Comparison of ENCODE assay signal across 1 cellular context in genomic region chr1:32151319-32151787, GRCh38.
TF ChIP-seq lines count a peak whose summit lies in the region.

No MANE protein-coding gene starts in this region.

TF ChIP-seq in HepG2, 621 proteins besides CTCF, POLR2A, EP300 and RAD21:
- TF ChIP-seq ZNF281 (CRISPR knock-in tag; IDR thresholded peaks at IDR 0.05; ENCODE audit: borderline replicate concordance) (no peak), ZNF263 (CRISPR knock-in tag; IDR thresholded peaks at IDR 0.05) (no peak), CENPT (CRISPR knock-in tag; IDR thresholded peaks at IDR 0.05; ENCODE audit: low read depth) (no peak), ELF4 (CRISPR knock-in tag; IDR thresholded peaks at IDR 0.05; ENCODE audit: borderline replicate concordance) (no peak), ZNF580 (CRISPR knock-in tag; IDR thresholded peaks at IDR 0.05; ENCODE audit: borderline replicate concordance, low read depth) (no peak), JDP2 (CRISPR knock-in tag; IDR thresholded peaks at IDR 0.05; ENCODE audit: borderline replicate concordance) (no peak), SIX1 (CRISPR knock-in tag; IDR thresholded peaks at IDR 0.05; ENCODE audit: borderline replicate concordance) (no peak), ZNF772 (CRISPR knock-in tag; IDR thresholded peaks at IDR 0.05) (no peak), ZNF484 (CRISPR knock-in tag; IDR thresholded peaks at IDR 0.05; ENCODE audit: borderline replicate concordance, low read depth) (no peak), MBNL3 (CRISPR knock-in tag; conservative IDR thresholded peaks at IDR 0.05) (no peak)
